ENCODE assay signal across 24 cellular contexts in genomic region chr2:138713509-138713908, GRCh38.
DNase-seq lines count a peak whose midpoint lies in the region; ATAC-seq, FAIRE-seq and TF ChIP-seq lines count a peak whose summit lies in the region.
"Had no signal": no experiment of that assay in that cellular context is flagged by ENCODE, and none has a peak within 500 bp of the region (broad histone marks: within the 10 kb centered on the region; RNA-seq: fewer than 3 reads in every experiment).

No MANE protein-coding gene starts in this region.

- POLR2A ChIA-PET in HepG2 (lab: Yijun Ruan, JAX): interaction anchor here (1.3 to 2.0 kb wide), 2 partner anchors 11 to 211 kb away, joined by 3 to 15 read pairs; no protein-coding TSS in a partner anchor
- POLR2A ChIA-PET in CD8-positive, alpha-beta memory T cell (lab: Charles Lee): no interaction called here

- peak; percentile 64 for ATAC-seq in HepG2
- ATAC-seq: A549; CD8-positive, alpha-beta T cell; HCT116 had no signal

- BruUV-seq in HepG2 (replicated peaks; lab: Mats Ljungman, UMichigan): no TSS peak

- H3K79me2 ChIP-seq in HepG2 (ENCODE audit: insufficient read depth, low read length): no peaks in the 10 kb centered on the region

- H3K36me3 Mint-ChIP-seq in CD8-positive, alpha-beta memory T cell: no peaks in the 10 kb centered on the region
- H3K36me3 Mint-ChIP-seq: CD8-positive, alpha-beta T cell; IgD-negative memory B cell had no signal

- H3K9me3 Mint-ChIP-seq in CD8-positive, alpha-beta memory T cell: no peaks in the 10 kb centered on the region
- H3K9me3 Mint-ChIP-seq: CD8-positive, alpha-beta T cell had no signal

- H3K36me3 ChIP-seq in HepG2 (replicated peaks in 1 of 2; ENCODE audit: control insufficient read depth in 1 of 2, insufficient read depth in 2 of 2, low read length in 2 of 2): no peaks in the 10 kb centered on the region
- H3K36me3 ChIP-seq in CD8-positive, alpha-beta memory T cell (ENCODE audit: insufficient read depth, low read length): no peaks in the 10 kb centered on the region
- H3K36me3 ChIP-seq: BLaER1, MG63, Peyer's patch had no signal

- no peak overlapping the region for H3K27ac Mint-ChIP-seq in CD8-positive, alpha-beta memory T cell
- H3K27ac Mint-ChIP-seq: CD8-positive, alpha-beta T cell; IgD-negative memory B cell had no signal

- DNase-seq in NCI-H146 (lab: John Stamatoyannopoulos, UW) (peak; percentile 49), NCI-H146 treated with DMSO at 0.1 percent for 48 hours (lab: John Stamatoyannopoulos, UW; ENCODE audit: unreplicated experiment) (no peak), HepG2 (ENCODE audit: low spot score) (no peak), OCI-M2 (lab: John Stamatoyannopoulos, UW; ENCODE audit: unreplicated experiment) (no peak), NCI-H2107 treated with DMSO at 0.1 percent for 48 hours (lab: John Stamatoyannopoulos, UW; ENCODE audit: unreplicated experiment) (no peak)
- DNase-seq in CD8-positive, alpha-beta memory T cell: no peak
- DNase-seq: CD8-positive, alpha-beta T cell; GM23248; Karpas-422; MG63; NCI-H1048; NCI-H1694; NCI-H2081 treated with DMSO at 0.1 percent for 48 hours; NCI-H510A; Peyer's patch had no signal

- in situ Hi-C loops in HepG2 (cut with HindIII; ENCODE audit: extremely low pct_ligation_motif_present, low pct_unique_long_range_greater_than_20kb): no loop called here

- CTCF ChIA-PET in HepG2 (lab: Yijun Ruan, JAX; ENCODE audit: low intra/inter-chr PET ratio, low total read pairs): no interaction called here
- CTCF ChIA-PET in CD8-positive, alpha-beta memory T cell (lab: Charles Lee): no interaction called here

- H3K9ac ChIP-seq in HepG2 (ENCODE audit: insufficient read depth, low read depth, low read length): peak overlapping the region; percentile 14; the same call in 1 of the 2 replicates
- H3K9ac ChIP-seq: BLaER1, GM23248 had no signal

- peak overlapping the region; percentile 70 for H3K27ac ChIP-seq in VCaP
- H3K27ac ChIP-seq in HepG2 (ENCODE audit: extremely low read length, insufficient read depth, low read length): peak overlapping the region; percentile 6
- no peak overlapping the region for H3K27ac ChIP-seq in CD8-positive, alpha-beta memory T cell (ENCODE audit: low read depth, low read length)
- H3K27ac ChIP-seq: A549, BLaER1, GM23248, Peyer's patch had no signal

- intact Hi-C loops in HepG2 (cut with micrococcal nuclease; ENCODE audit: unreplicated experiment): loop anchor here (5.0 kb wide), 1 partner anchor 221 kb away; no protein-coding TSS in a partner anchor

- H3K9me3 ChIP-seq in HepG2 (ENCODE audit: low read length): no peaks in the 10 kb centered on the region
- no peaks in the 10 kb centered on the region for H3K9me3 ChIP-seq in CD8-positive, alpha-beta memory T cell (ENCODE audit: low read length)
- H3K9me3 ChIP-seq: A549, BLaER1, MG63, Peyer's patch had no signal

- 18% methylated on average over 5 of the region's 5 CpGs for WGBS in HepG2 (ENCODE audit: low lambda C conversion rate)

- peaks cover 45% of the 10 kb centered on the region for H3K4me1 ChIP-seq in HepG2 (ENCODE audit: insufficient read depth, low read length)
- no peaks in the 10 kb centered on the region for H3K4me1 ChIP-seq in CD8-positive, alpha-beta memory T cell (ENCODE audit: insufficient read depth, low read length)
- H3K4me1 ChIP-seq: A549, BLaER1, Peyer's patch had no signal

- peak overlapping the region; percentile 75 for H3K4me2 ChIP-seq in HepG2 (ENCODE audit: low read depth, low read length)
- H3K4me2 ChIP-seq: A549, BLaER1 had no signal

- TF ChIP-seq POLR2A in HepG2 (IDR thresholded peaks at IDR 0.05; ENCODE audit: insufficient read depth in 1 of 2, low read depth in 2 of 2, low read length in 2 of 2): no peak

- TF ChIP-seq CTCF in VCaP (conservative IDR thresholded peaks at IDR 0.05): no peak
- no peak for TF ChIP-seq CTCF in HepG2 (CRISPR knock-in tag; IDR thresholded peaks at IDR 0.05)

- TF ChIP-seq RAD21 in HepG2 (CRISPR knock-in tag; IDR thresholded peaks at IDR 0.05): no peak

- peaks cover 2 to 12% of the 10 kb centered on the region in 2 donors for H3K27me3 Mint-ChIP-seq in CD8-positive, alpha-beta memory T cell

- no peak overlapping the region for H3K4me3 Mint-ChIP-seq in CD8-positive, alpha-beta memory T cell
- H3K4me3 Mint-ChIP-seq: CD8-positive, alpha-beta T cell; IgD-negative memory B cell had no signal

- no peak for TF ChIP-seq EP300 in HepG2 (IDR thresholded peaks at IDR 0.05; ENCODE audit: low read depth in 2 of 2, low read length in 2 of 2)
- TF ChIP-seq EP300 in HepG2 (CRISPR knock-in tag; IDR thresholded peaks at IDR 0.05; ENCODE audit: borderline replicate concordance): no peak

- no peaks in the 10 kb centered on the region for H4K20me1 ChIP-seq in HepG2 (ENCODE audit: insufficient read depth, low read length)
- H4K20me1 ChIP-seq: BLaER1 had no signal

- peak overlapping the region in 2 of 3 experiments; percentile 22 to 29; a peak in 3 of 6 replicates for H3K4me3 ChIP-seq in HepG2 (replicated peaks in 1 of 3; ENCODE audit: insufficient read depth in 1 of 3, low read depth in 2 of 3, low read length in 3 of 3)
- H3K4me3 ChIP-seq in CD8-positive, alpha-beta memory T cell (ENCODE audit: low read length): no peak overlapping the region
- H3K4me3 ChIP-seq: A549, BLaER1, GM23248, MG63, Peyer's patch had no signal

- peaks cover 0 to 11% of the 10 kb centered on the region in 2 experiments; a peak in 2 of 5 replicates for H3K27me3 ChIP-seq in HepG2 (ENCODE audit: control insufficient read depth in 1 of 2, insufficient read depth in 2 of 2, low read length in 2 of 2)
- no peaks in the 10 kb centered on the region for H3K27me3 ChIP-seq in CD8-positive, alpha-beta memory T cell (ENCODE audit: insufficient read depth, low read length, poor library complexity, severe bottlenecking)
- H3K27me3 ChIP-seq: BLaER1, MG63, Peyer's patch had no signal

- H3K4me1 Mint-ChIP-seq in CD8-positive, alpha-beta memory T cell: no peaks in the 10 kb centered on the region
- H3K4me1 Mint-ChIP-seq: IgD-negative memory B cell had no signal

- peak overlapping the region; percentile 67 for H2AFZ ChIP-seq in HepG2 (ENCODE audit: low read length)
- H2AFZ ChIP-seq: GM23248 had no signal

- FAIRE-seq in HepG2 (lab: Jason Lieb, UNC): no peak
- FAIRE-seq: A549, D721Med, G401.6, GM19239, HTR-8/SVneo had no signal

TF ChIP-seq in HepG2, 621 proteins besides CTCF, POLR2A, EP300 and RAD21:
- TF ChIP-seq TARDBP (CRISPR knock-in tag; IDR thresholded peaks at IDR 0.05) (0 out of 2 replicates have a peak, but pooled peaks have one; percentile 11), MEF2D (CRISPR knock-in tag; IDR thresholded peaks at IDR 0.05) (0 out of 2 replicates have a peak, but pooled peaks have one; percentile 40), GATAD1 (CRISPR knock-in tag; IDR thresholded peaks at IDR 0.05) (0 out of 2 replicates have a peak, but pooled peaks have one; percentile 3), LRRFIP1 (CRISPR knock-in tag; conservative IDR thresholded peaks at IDR 0.05) (no peak), REXO4 (CRISPR knock-in tag; IDR thresholded peaks at IDR 0.05; ENCODE audit: borderline replicate concordance) (no peak)
